19 cellular contexts compared by ENCODE assay signal in genomic region chr2:64743739-64744330, GRCh38.
"Had no signal": no experiment of that assay in that cellular context is flagged by ENCODE, and none has a peak within 500 bp of the region (broad histone marks: within the 10 kb centered on the region; RNA-seq: fewer than 3 reads in every experiment).

No MANE protein-coding gene starts in this region.

- H3K4me3 Mint-ChIP-seq: endodermal cell; naive thymus-derived CD4-positive, alpha-beta T cell; nephron progenitor cell; type B pancreatic cell had no signal

- H3K9ac ChIP-seq: parathyroid adenoma had no signal

- H3K4me3 ChIP-seq: coronary artery, prostate gland, right lobe of liver, stomach, uterus had no signal

- H3K79me2 ChIP-seq: parathyroid adenoma had no signal

- H3K4me1 ChIP-seq: parathyroid adenoma, prostate gland, uterus had no signal

- ATAC-seq: foreskin keratinocyte; left colon; naive thymus-derived CD4-positive, alpha-beta T cell; right lobe of liver had no signal

- H3K27ac ChIP-seq: coronary artery, foreskin keratinocyte, parathyroid adenoma, prostate gland, right lobe of liver, stomach, uterus had no signal

- H3K27ac Mint-ChIP-seq: endodermal cell, nephron progenitor cell, type B pancreatic cell had no signal

- H3K9me3 Mint-ChIP-seq: endodermal cell; naive thymus-derived CD4-positive, alpha-beta T cell; nephron progenitor cell; type B pancreatic cell had no signal

- H3K27me3 ChIP-seq: foreskin keratinocyte, right lobe of liver, stomach, uterus had no signal

- H3K36me3 Mint-ChIP-seq: type B pancreatic cell had no signal

- H3K27me3 Mint-ChIP-seq: naive thymus-derived CD4-positive, alpha-beta T cell; type B pancreatic cell had no signal

- H3K36me3 ChIP-seq: prostate gland, right lobe of liver, stomach, uterus had no signal

- H2AFZ ChIP-seq: parathyroid adenoma had no signal

- DNase-seq: effector CD4-positive, alpha-beta T cell; endodermal cell; erythroblast; foreskin keratinocyte; kidney; left colon; naive thymus-derived CD4-positive, alpha-beta T cell; nephron progenitor cell; retina; right lobe of liver; stimulated activated CD4-positive, alpha-beta T cell treated with anti-CD3 and anti-CD28 coated beads, Interleukin-2, amount 100 ng/mL, for 24 hours; stimulated activated naive CD4-positive, alpha-beta T cell; stomach; substantia nigra; uterus had no signal

- H3K9me3 ChIP-seq: prostate gland, right lobe of liver, stomach, uterus had no signal
